ENCODE assay signal across 1 cellular context in genomic region chr2:222434204-222434603, GRCh38.
TF ChIP-seq lines count a peak whose summit lies in the region.

No MANE protein-coding gene starts in this region.

TF ChIP-seq in GM12878, 131 proteins besides CTCF, POLR2A, EP300 and RAD21 (continued from another document):
- TF ChIP-seq, protein P1, sequence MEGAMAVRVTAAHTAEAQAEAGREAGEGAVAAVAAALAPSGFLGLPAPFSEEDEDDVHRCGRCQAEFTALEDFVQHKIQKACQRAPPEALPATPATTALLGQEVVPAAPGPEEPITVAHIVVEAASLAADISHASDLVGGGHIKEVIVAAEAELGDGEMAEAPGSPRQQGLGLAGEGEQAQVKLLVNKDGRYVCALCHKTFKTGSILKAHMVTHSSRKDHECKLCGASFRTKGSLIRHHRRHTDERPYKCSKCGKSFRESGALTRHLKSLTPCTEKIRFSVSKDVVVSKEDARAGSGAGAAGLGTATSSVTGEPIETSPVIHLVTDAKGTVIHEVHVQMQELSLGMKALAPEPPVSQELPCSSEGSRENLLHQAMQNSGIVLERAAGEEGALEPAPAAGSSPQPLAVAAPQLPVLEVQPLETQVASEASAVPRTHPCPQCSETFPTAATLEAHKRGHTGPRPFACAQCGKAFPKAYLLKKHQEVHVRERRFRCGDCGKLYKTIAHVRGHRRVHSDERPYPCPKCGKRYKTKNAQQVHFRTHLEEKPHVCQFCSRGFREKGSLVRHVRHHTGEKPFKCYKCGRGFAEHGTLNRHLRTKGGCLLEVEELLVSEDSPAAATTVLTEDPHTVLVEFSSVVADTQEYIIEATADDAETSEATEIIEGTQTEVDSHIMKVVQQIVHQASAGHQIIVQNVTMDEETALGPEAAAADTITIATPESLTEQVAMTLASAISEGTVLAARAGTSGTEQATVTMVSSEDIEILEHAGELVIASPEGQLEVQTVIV (IDR thresholded peaks at IDR 0.05; ENCODE audit: borderline replicate concordance, partially characterized antibody): no peak
- TF ChIP-seq BMI1 (IDR thresholded peaks at IDR 0.05; ENCODE audit: borderline replicate concordance): no peak
- 0 out of 2 replicates have a peak, but pooled peaks have one; percentile 11 for TF ChIP-seq DPF2 (IDR thresholded peaks at IDR 0.05)
- TF ChIP-seq ZNF274 (IDR thresholded peaks at IDR 0.05; ENCODE audit: insufficient read depth, insufficient read length): no peak
